1 cellular context compared by ENCODE assay signal in the genomic region with DNA sequence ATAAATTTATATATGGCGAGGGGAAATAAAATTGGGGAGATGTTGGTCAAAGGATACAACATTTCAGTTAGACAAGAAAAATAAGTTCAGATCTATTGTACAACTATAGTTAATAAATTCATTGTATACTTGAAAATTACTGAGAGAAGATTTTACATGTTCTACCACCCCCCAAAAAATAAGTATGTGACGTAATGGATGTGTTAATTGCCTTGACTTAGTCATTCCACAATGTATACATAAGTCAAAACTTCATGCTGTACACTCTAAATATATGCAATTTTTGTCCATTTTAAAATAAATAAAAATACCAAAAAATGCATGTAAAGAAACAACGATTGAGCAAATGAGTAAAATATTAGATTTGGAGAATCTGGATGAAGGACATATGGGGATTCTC.
TF ChIP-seq lines count a peak whose summit lies in the region.

No MANE protein-coding gene starts in this region.

TF ChIP-seq in GM12878, 131 proteins besides CTCF, POLR2A, EP300 and RAD21:
- TF ChIP-seq ATF7 (IDR thresholded peaks at IDR 0.05; ENCODE audit: low read depth), result peak; percentile 69
- no peak for TF ChIP-seq TCF12 (IDR thresholded peaks at IDR 0.05; ENCODE audit: low read depth, low read length)
